1 cellular context compared by ENCODE assay signal in genomic region chr16:89860747-89861304, GRCh38.
TF ChIP-seq lines count a peak whose summit lies in the region.

No MANE protein-coding gene starts in this region.

TF ChIP-seq in HEK293, 187 proteins besides CTCF, POLR2A, EP300 and RAD21 (continued from another document):
- no peak for TF ChIP-seq ZNF248 (tag by site-specific recombination; IDR thresholded peaks at IDR 0.05)
TF ChIP-seq in HEK293: peak in this region for 13.
